ENCODE assay signal across 8 cellular contexts in the genomic region with DNA sequence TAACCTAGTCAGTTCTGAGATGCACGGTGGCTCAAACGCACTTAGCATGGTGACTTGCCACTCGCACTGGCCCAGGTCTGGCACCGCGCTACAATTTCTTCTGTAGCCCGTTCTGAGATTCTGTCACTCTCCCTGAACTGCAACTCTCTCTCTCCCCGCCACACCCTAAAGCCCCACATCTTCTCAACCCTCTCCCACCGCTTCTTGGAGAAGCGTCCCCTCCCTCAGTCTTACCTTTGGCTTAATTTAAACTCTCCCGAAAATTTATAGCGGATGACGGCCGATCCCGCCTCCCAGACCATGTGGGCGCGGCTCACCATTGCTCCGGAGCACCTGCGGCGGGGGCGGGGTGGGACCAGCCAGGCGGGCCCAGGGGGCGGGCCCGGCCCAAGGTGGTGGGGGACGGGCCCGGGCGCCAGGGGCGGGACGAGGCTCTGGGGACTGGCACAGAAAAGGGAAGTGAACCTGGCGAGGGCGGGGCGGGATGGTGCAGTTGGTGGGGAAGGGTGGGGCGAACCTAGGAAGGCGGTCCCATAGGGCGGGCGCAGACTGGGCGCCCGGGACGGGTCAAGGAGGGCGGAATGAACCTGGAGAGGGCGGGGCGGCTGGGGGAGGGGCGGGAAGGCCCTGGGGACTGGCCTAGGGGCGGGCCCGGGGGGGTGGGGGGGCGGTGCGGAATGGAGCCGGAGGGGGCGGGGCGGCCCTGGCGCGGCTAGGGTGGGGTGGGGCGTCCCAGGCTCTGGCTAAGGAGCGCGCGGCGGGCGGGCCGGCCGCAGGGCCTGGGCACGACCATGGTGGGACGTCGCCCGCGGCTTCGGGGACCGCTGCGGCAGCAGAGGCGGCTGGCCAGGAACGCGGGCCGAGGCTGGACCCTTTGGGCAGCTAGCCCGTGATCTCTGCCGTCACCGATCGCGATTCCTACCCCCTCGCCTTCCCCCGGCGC. TPM values are rescaled to one million over a fixed set of nuclear protein-coding genes. Genes with fewer than 3 reads are reported as not detected.
DNase-seq lines count a peak whose midpoint lies in the region; ATAC-seq and TF ChIP-seq lines count a peak whose summit lies in the region.

A gene (plus strand): TSS at position 730 of the 943 bp plus-strand sequence. CDS start 305 bp downstream, outside the sequence.

- H3K18ac ChIP-seq in mesenchymal stem cell (ENCODE audit: low read depth in 1 of 2, low read length in 2 of 2): peak within 1 kb of the TSS; percentile 9 to 81

- H3K14ac ChIP-seq in mesenchymal stem cell (ENCODE audit: low read length in 2 of 2): peak within 1 kb of the TSS in 1 of 2 experiments; percentile 90

- H3K9me3 ChIP-seq in mesenchymal stem cell (ENCODE audit: control insufficient read depth, low read length): no peaks in the 10 kb centered on the region

- H3K9ac ChIP-seq in mesenchymal stem cell (ENCODE audit: low read length): peak within 1 kb of the TSS; percentile 59

- peak within 1 kb of the TSS in 1 of 2 experiments; percentile 89 for H2BK12ac ChIP-seq in mesenchymal stem cell (ENCODE audit: low read length in 2 of 2)

- no peak within 1 kb of the TSS for H3K4ac ChIP-seq in mesenchymal stem cell (ENCODE audit: low read depth in 1 of 2, low read length in 2 of 2)

- peak within 1 kb of the TSS in 1 of 2 experiments; percentile 72 for H3K23ac ChIP-seq in mesenchymal stem cell (ENCODE audit: low read length in 2 of 2)

- peak within 1 kb of the TSS; percentile 76 for H4K91ac ChIP-seq in mesenchymal stem cell (ENCODE audit: low read length)

- no peak within 1 kb of the TSS for H2BK5ac ChIP-seq in mesenchymal stem cell (ENCODE audit: low read depth, low read length, poor library complexity, severe bottlenecking)

- H3K79me1 ChIP-seq in mesenchymal stem cell (replicated peaks; ENCODE audit: low read length, poor library complexity, severe bottlenecking): peaks cover 12% of the 10 kb centered on the region

- no peak within 1 kb of the TSS for H2BK120ac ChIP-seq in mesenchymal stem cell (ENCODE audit: low read depth, low read length)

- TF ChIP-seq CTCF in dorsolateral prefrontal cortex (IDR thresholded peaks at IDR 0.05 in 54 of 56, conservative IDR thresholded peaks at IDR 0.05 in 2 of 56; ENCODE audit: low read depth in 1 of 56, partially characterized antibody in 56 of 56): no peak

- peaks cover 0 to 9% of the 10 kb centered on the region in 2 experiments for H3K36me3 ChIP-seq in mesenchymal stem cell (ENCODE audit: control insufficient read depth in 1 of 2, insufficient read depth in 2 of 2, low read depth in 1 of 2, low read length in 2 of 2)

- H3K4me2 ChIP-seq in mesenchymal stem cell (ENCODE audit: low read length, poor library complexity, severe bottlenecking): peak within 1 kb of the TSS; percentile 99

- no peak within 1 kb of the TSS for H2AK5ac ChIP-seq in mesenchymal stem cell (ENCODE audit: low read length, severe bottlenecking)

- H3K27me3 ChIP-seq in dorsolateral prefrontal cortex (peaks cover 0 to 30% (median 0%) of the 10 kb centered on the region in 45 donors), mesenchymal stem cell (ENCODE audit: control insufficient read depth in 1 of 2, insufficient read depth in 1 of 2, low read length in 2 of 2) (peaks cover 0 to 24% of the 10 kb centered on the region in 2 experiments)

- H3K4me3 ChIP-seq in dorsolateral prefrontal cortex (peak within 1 kb of the TSS; percentile 45 to 77 (median 67)), mesenchymal stem cell (ENCODE audit: insufficient read depth in 1 of 2, low read depth in 1 of 2, low read length in 2 of 2) (peak within 1 kb of the TSS; percentile 70 to 85)

- ATAC-seq in GM19351 (IDR thresholded peaks at IDR 0.05; ENCODE audit: unreplicated experiment) (peak; percentile 85), HG03460 (IDR thresholded peaks at IDR 0.05; ENCODE audit: unreplicated experiment) (peak; percentile 93)

- DNase-seq in Ammon's horn (ENCODE audit: low spot score) (peak; percentile 69), NCI-H526 (lab: John Stamatoyannopoulos, UW) (peak; percentile 87 to 95), dorsolateral prefrontal cortex (peak in 9 of 10 donors; percentile 34 to 73 (median 55)), mesenchymal stem cell (peak; percentile 13)
- DNase-seq in activated CD4-positive, alpha-beta T cell treated with anti-CD3 and anti-CD28 coated beads, Interleukin-2, amount 50 U/mL, for 1 hour: peak; percentile 84
- DNase-seq in stimulated activated CD8-positive, alpha-beta memory T cell treated with anti-CD3 and anti-CD28 coated beads, Interleukin-12 subunit alpha, Interleukin-12 subunit beta, amount 100 ng/mL, for 4 hours (ENCODE audit: low read depth): peak; percentile 80

- peak within 1 kb of the TSS in 46 of 59 donors; percentile 15 to 80 (median 60) for H3K27ac ChIP-seq in dorsolateral prefrontal cortex
- H3K27ac ChIP-seq in mesenchymal stem cell (ENCODE audit: low read length, poor library complexity, severe bottlenecking): peak within 1 kb of the TSS; percentile 20

- H4K8ac ChIP-seq in mesenchymal stem cell (ENCODE audit: low read length): peak within 1 kb of the TSS; percentile 67

- peak within 1 kb of the TSS; percentile 89 for H2AFZ ChIP-seq in mesenchymal stem cell (ENCODE audit: low read depth, low read length)

- H2BK15ac ChIP-seq in mesenchymal stem cell (ENCODE audit: low read depth, poor library complexity, severe bottlenecking): no peak within 1 kb of the TSS

- WGBS in mesenchymal stem cell: under 1% methylated on average over 54 of the region's 79 CpGs

- intact Hi-C loops in dorsolateral prefrontal cortex (cut with DNase I): no loop called here

- H3K4me1 ChIP-seq in mesenchymal stem cell (ENCODE audit: control insufficient read depth, insufficient read depth, low read depth, low read length): peaks cover 20% of the 10 kb centered on the region

RNA-seq across cellular contexts. Expression of the gene that starts here (rescaled TPM):
- 10 to 100 TPM in 16 of 120 experiments, 1 to 10 TPM in 104; 4.0 to 12.8 (median 7.9) TPM for total RNA-seq in dorsolateral prefrontal cortex
- polyA plus RNA-seq in mesenchymal stem cell (2013, experiment 1 of 2): 0.32 TPM
- polyA plus RNA-seq in mesenchymal stem cell (2013, experiment 2 of 2): 0.29 TPM

Comparison
In these comparisons a context has a peak if more than half of its experiments do, and no peak if none do; other contexts are left out.
1. Peak in every context shown above with its lines: DNase-seq, ATAC-seq, H3K4me3 ChIP-seq and H3K27ac ChIP-seq.
2. DNase-seq: peak in every context shown above with its lines; median percentile 91 in NCI-H526; 84 in activated CD4-positive, alpha-beta T cell treated with anti-CD3 and anti-CD28 coated beads, Interleukin-2, amount 50 U/mL, for 1 hour; 80 in stimulated activated CD8-positive, alpha-beta memory T cell treated with anti-CD3 and anti-CD28 coated beads, Interleukin-12 subunit alpha, Interleukin-12 subunit beta, amount 100 ng/mL, for 4 hours; 69 in Ammon's horn; 55 in dorsolateral prefrontal cortex; 13 in mesenchymal stem cell.